Comparison of ENCODE assay signal across 16 cellular contexts in genomic region chr6:69098910-69099309, GRCh38.
"Had no signal": no experiment of that assay in that cellular context is flagged by ENCODE, and none has a peak within 500 bp of the region (broad histone marks: within the 10 kb centered on the region; RNA-seq: fewer than 3 reads in every experiment).

No MANE protein-coding gene starts in this region.

- H3K4me1 Mint-ChIP-seq: activated B cell treated with CpG ODN at 0.5 μM for 24 hours; memory B cell; naive thymus-derived CD8-positive, alpha-beta T cell had no signal

- H3K4me3 Mint-ChIP-seq: activated B cell treated with CpG ODN at 0.5 μM for 24 hours; activated CD8-positive, alpha-beta T cell treated with anti-CD3 and anti-CD28 coated beads, Interleukin-2, amount 10 ng/mL, durations not matched to agents 7 days and 5 days; activated T-cell treated with anti-CD3 and anti-CD28 coated beads, Interleukin-2, amount 50 U/mL, for 72 hours; memory B cell; naive thymus-derived CD8-positive, alpha-beta T cell had no signal

- H3K27ac ChIP-seq: dorsolateral prefrontal cortex, left lung had no signal

- ATAC-seq: activated CD8-positive, alpha-beta T cell treated with anti-CD3 and anti-CD28 coated beads, Interleukin-2, amount 10 ng/mL, durations not matched to agents 7 days and 5 days; activated naive CD4-positive, alpha-beta T cell treated with anti-CD3 and anti-CD28 coated beads, Interleukin-2, amount 50 U/mL, for 72 hours; activated T-cell treated with anti-CD3 and anti-CD28 coated beads, Interleukin-2, amount 50 U/mL, for 72 hours; esophagus mucosa; left lung; naive thymus-derived CD8-positive, alpha-beta T cell had no signal

- H3K4me1 ChIP-seq: left lung had no signal

- H3K27me3 Mint-ChIP-seq: activated B cell treated with CpG ODN at 0.5 μM for 24 hours; memory B cell; naive thymus-derived CD8-positive, alpha-beta T cell had no signal

- H3K9me3 ChIP-seq: left lung had no signal

- H3K9me3 Mint-ChIP-seq: activated B cell treated with CpG ODN at 0.5 μM for 24 hours; activated naive CD4-positive, alpha-beta T cell treated with anti-CD3 and anti-CD28 coated beads, Interleukin-2, amount 50 U/mL, for 72 hours had no signal

- H3K36me3 Mint-ChIP-seq: activated naive CD4-positive, alpha-beta T cell treated with anti-CD3 and anti-CD28 coated beads, Interleukin-2, amount 50 U/mL, for 72 hours; memory B cell; naive thymus-derived CD8-positive, alpha-beta T cell had no signal

- H3K36me3 ChIP-seq: left lung had no signal

- H3K27ac Mint-ChIP-seq: activated B cell treated with CpG ODN at 0.5 μM for 24 hours; activated CD8-positive, alpha-beta T cell treated with anti-CD3 and anti-CD28 coated beads, Interleukin-2, amount 10 ng/mL, durations not matched to agents 7 days and 5 days; activated naive CD4-positive, alpha-beta T cell treated with anti-CD3 and anti-CD28 coated beads, Interleukin-2, amount 50 U/mL, for 72 hours; activated T-cell treated with anti-CD3 and anti-CD28 coated beads, Interleukin-2, amount 50 U/mL, for 72 hours; memory B cell; naive thymus-derived CD8-positive, alpha-beta T cell had no signal

- H3K4me3 ChIP-seq: dorsolateral prefrontal cortex, left lung had no signal

- DNase-seq: activated B cell treated with CpG ODN at 0.5 μM for 24 hours; activated CD4-positive, alpha-beta T cell treated with anti-CD3 and anti-CD28 coated beads for 48 hours; activated CD8-positive, alpha-beta memory T cell treated with anti-CD3 and anti-CD28 coated beads, Interleukin-2, amount 50 U/mL, for 48 hours; activated CD8-positive, alpha-beta T cell treated with anti-CD3 and anti-CD28 coated beads, Interleukin-2, amount 10 ng/mL, durations not matched to agents 7 days and 5 days; activated gamma-delta T cell; activated T-cell treated with anti-CD3 and anti-CD28 coated beads, Interleukin-2, amount 50 U/mL, for 72 hours; dorsolateral prefrontal cortex; hippocampal formation; kidney; left lung; naive thymus-derived CD8-positive, alpha-beta T cell; stimulated activated CD4-positive, alpha-beta T cell treated with anti-CD3 and anti-CD28 coated beads, Interleukin-12 subunit alpha, Interleukin-12 subunit beta, amount 100 ng/mL, for 4 hours; stimulated activated CD4-positive, alpha-beta T cell treated with anti-CD3 and anti-CD28 coated beads, Interleukin-2, amount 100 ng/mL, for 24 hours had no signal

- H3K27me3 ChIP-seq: dorsolateral prefrontal cortex, left lung had no signal
